In genomic region chr1:107140703-107141490, GRCh38 we compare ENCODE assay signal across 8 cellular contexts. TPM values are rescaled to one million over a fixed set of nuclear protein-coding genes. Genes with fewer than 3 reads are reported as not detected.
DNase-seq lines count a peak whose midpoint lies in the region; ATAC-seq and TF ChIP-seq lines count a peak whose summit lies in the region.

Gene NTNG1, plus strand, starts transcription at chr1:107141039.

- H3K27me3 Mint-ChIP-seq in CD4-positive, CD25-positive, alpha-beta regulatory T cell, result peaks cover 56% of the 10 kb centered on the region

- H3K36me3 Mint-ChIP-seq in CD4-positive, CD25-positive, alpha-beta regulatory T cell, result no peaks in the 10 kb centered on the region

- H3K4me1 ChIP-seq in CD4-positive, CD25-positive, alpha-beta regulatory T cell (ENCODE audit: control insufficient read depth, insufficient read depth, low read length, poor library complexity, severe bottlenecking), result peaks cover 20% of the 10 kb centered on the region
- H3K4me1 ChIP-seq in body of pancreas (peaks cover 22% of the 10 kb centered on the region), spleen (peaks cover 0 to 31% (median 27%) of the 10 kb centered on the region in 6 donors)

- peak in 1 of 2 donors; percentile 22 for ATAC-seq in CD4-positive, CD25-positive, alpha-beta regulatory T cell (ENCODE audit: low read depth in 2 of 2)
- peak; percentile 45 for ATAC-seq in GM21515 (IDR thresholded peaks at IDR 0.05; ENCODE audit: unreplicated experiment)
- ATAC-seq in body of pancreas, result peak; percentile 30

- H3K36me3 ChIP-seq in CD4-positive, CD25-positive, alpha-beta regulatory T cell (ENCODE audit: control insufficient read depth, insufficient read depth, low read length), result no peaks in the 10 kb centered on the region
- H3K36me3 ChIP-seq in body of pancreas (replicated peaks in 1 of 2; ENCODE audit: insufficient read depth in 1 of 2, low read depth in 2 of 2) (no peaks in the 10 kb centered on the region), spleen (no peaks in the 10 kb centered on the region)

- H3K27ac ChIP-seq in CD4-positive, CD25-positive, alpha-beta regulatory T cell (ENCODE audit: insufficient read depth, low read length, poor library complexity, severe bottlenecking), result no peak within 1 kb of the TSS
- H3K27ac ChIP-seq in body of pancreas (no peak within 1 kb of the TSS), spleen (no peak within 1 kb of the TSS)

- peak within 1 kb of the TSS; percentile 60 for H3K4me3 ChIP-seq in CD4-positive, CD25-positive, alpha-beta regulatory T cell (ENCODE audit: low read depth, low read length)
- peak within 1 kb of the TSS; percentile 6 to 41 for H3K4me3 ChIP-seq in body of pancreas
- peak within 1 kb of the TSS; percentile 43 to 77 (median 54) for H3K4me3 ChIP-seq in spleen

- no peak for TF ChIP-seq POLR2A in body of pancreas (IDR thresholded peaks at IDR 0.05)
- no peak for TF ChIP-seq POLR2A in spleen (IDR thresholded peaks at IDR 0.05)

- WGBS in body of pancreas, 2 donors, result 0 to 2% methylated on average over 24 to 47 of the region's 79 CpGs
- WGBS in spleen, 5 donors, result 1% methylated on average over 39 to 79 of the region's 79 CpGs

- peaks cover 0 to 2% (median 0%) of the 10 kb centered on the region in 7 donors for H3K9me3 Mint-ChIP-seq in CD4-positive, CD25-positive, alpha-beta regulatory T cell

- intact Hi-C loops in body of pancreas (cut with DNase I) (no loop called here), spleen (cut with DNase I; ENCODE audit: low total_unique reads) (no loop called here)

- TF ChIP-seq CTCF in body of pancreas (IDR thresholded peaks at IDR 0.05) (no peak), spleen (IDR thresholded peaks at IDR 0.05 in 8 of 11, conservative IDR thresholded peaks at IDR 0.05 in 3 of 11) (no peak)

- H3K27ac Mint-ChIP-seq in CD4-positive, CD25-positive, alpha-beta regulatory T cell, result peak within 1 kb of the TSS in 1 of 3 donors; percentile 20

- peak within 1 kb of the TSS; percentile 78 to 85 (median 82) for H3K4me3 Mint-ChIP-seq in CD4-positive, CD25-positive, alpha-beta regulatory T cell

- H3K9me3 ChIP-seq in CD4-positive, CD25-positive, alpha-beta regulatory T cell (ENCODE audit: control insufficient read depth in 2 of 2, low read length in 2 of 2), result no peaks in the 10 kb centered on the region
- H3K9me3 ChIP-seq in body of pancreas (no peaks in the 10 kb centered on the region), spleen (no peaks in the 10 kb centered on the region)

- peaks cover 0 to 26% (median 14%) of the 10 kb centered on the region in 4 donors for H3K4me1 Mint-ChIP-seq in CD4-positive, CD25-positive, alpha-beta regulatory T cell

- DNase-seq in CD4-positive, CD25-positive, alpha-beta regulatory T cell, result peak in 1 of 3 donors; percentile 1
- DNase-seq in NCI-H345 treated with DMSO at 0.1 percent for 48 hours (lab: John Stamatoyannopoulos, UW; ENCODE audit: unreplicated experiment), result peak; percentile 15
- DNase-seq in body of pancreas, result peak in 2 of 4 donors; percentile 10
- peak; percentile 39 for DNase-seq in iPS-NIHi7 (ENCODE audit: extremely low spot score)
- DNase-seq in spleen, result peak; percentile 70
- DNase-seq in SKM-1 treated with dmso at 0.1 percent for 144 hours (lab: John Stamatoyannopoulos, UW; ENCODE audit: unreplicated experiment), result no peak
- DNase-seq in DMS114 treated with DMSO at 0.1 percent for 48 hours (lab: John Stamatoyannopoulos, UW; ENCODE audit: unreplicated experiment), result no peak

- peaks cover 38% of the 10 kb centered on the region for H3K27me3 ChIP-seq in CD4-positive, CD25-positive, alpha-beta regulatory T cell (ENCODE audit: control insufficient read depth, insufficient read depth, low read length)
- H3K27me3 ChIP-seq in body of pancreas (peaks cover 0 to 15% of the 10 kb centered on the region in 2 donors), spleen (replicated peaks in 1 of 7) (peaks cover 0 to 52% (median 13%) of the 10 kb centered on the region in 7 donors)

RNA-seq across cellular contexts. Expression of gene NTNG1, which starts in this region (rescaled TPM):
- not detected for total RNA-seq in CD4-positive, CD25-positive, alpha-beta regulatory T cell
- polyA plus RNA-seq in CD4-positive, CD25-positive, alpha-beta regulatory T cell, result not detected
- 1 to 10 TPM in 1 of 2 donors, under 1 TPM in 1; 0.26 to 4.9 TPM for total RNA-seq in body of pancreas
- 1 to 10 TPM in 6 of 7 donors, under 1 TPM in 1; 0.65 to 2.0 (median 1.2) TPM for total RNA-seq in spleen
- polyA plus RNA-seq in spleen, result under 1 TPM; 0.11 to 0.48 (median 0.22) TPM

Comparison
In these comparisons a context has a peak if more than half of its experiments do, and no peak if none do; other contexts are left out.
1. DNase-seq: peak in NCI-H345 treated with DMSO at 0.1 percent for 48 hours (single experiment), iPS-NIHi7 (single experiment) and spleen (single experiment); none in SKM-1 treated with dmso at 0.1 percent for 144 hours (single experiment) and DMS114 treated with DMSO at 0.1 percent for 48 hours (single experiment).
2. Peak in every context shown above with its lines, with median percentiles within 50 percentile points of each other: H3K4me3 ChIP-seq.